In genomic region chr3:128187495-128187894, GRCh38 we compare ENCODE assay signal across 26 cellular contexts.
"Had no signal": no experiment of that assay in that cellular context is flagged by ENCODE, and none has a peak within 500 bp of the region (broad histone marks: within the 10 kb centered on the region; RNA-seq: fewer than 3 reads in every experiment).

No MANE protein-coding gene starts in this region.

- H3K4me3 Mint-ChIP-seq: activated naive CD4-positive, alpha-beta T cell treated with anti-CD3 and anti-CD28 coated beads, Interleukin-2, amount 50 U/mL, for 24 hours; activated T-cell treated with anti-CD3 and anti-CD28 coated beads, Interleukin-2, amount 50 U/mL, for 4 hours; central memory CD8-positive, alpha-beta T cell; immature natural killer cell; T-cell; T-helper 2 cell treated with Interferon-gamma antibody and Interleukin-4, amounts not matched to agents 5 μg/mL and 100 μg/mL, for 36 hours had no signal

- H3K27me3 ChIP-seq: breast epithelium, right lobe of liver, upper lobe of right lung had no signal

- H3K4me3 ChIP-seq: breast epithelium, lower lobe of right lung, mucosa of descending colon, right lobe of liver, skin epidermis, thoracic aorta, upper lobe of right lung had no signal

- H3K4me1 ChIP-seq: breast epithelium, lower lobe of right lung, parathyroid adenoma, right lobe of liver, upper lobe of right lung had no signal

- H3K9me3 Mint-ChIP-seq: activated naive CD4-positive, alpha-beta T cell treated with anti-CD3 and anti-CD28 coated beads, Interleukin-2, amount 50 U/mL, for 24 hours; central memory CD8-positive, alpha-beta T cell; immature natural killer cell; T-cell; T-helper 2 cell treated with Interferon-gamma antibody and Interleukin-4, amounts not matched to agents 5 μg/mL and 100 μg/mL, for 36 hours had no signal

- H3K9ac ChIP-seq: parathyroid adenoma had no signal

- H3K27ac ChIP-seq: breast epithelium, lower lobe of right lung, parathyroid adenoma, right lobe of liver, skin epidermis, thoracic aorta, upper lobe of right lung, VCaP had no signal

- H3K36me3 ChIP-seq: breast epithelium, lower lobe of right lung, right lobe of liver, thoracic aorta, upper lobe of right lung had no signal

- DNase-seq: activated CD4-positive, alpha-beta T cell treated with anti-CD3 and anti-CD28 coated beads, Interleukin-2, amount 50 U/mL, for 1 hour; activated CD8-positive, alpha-beta memory T cell treated with anti-CD3 and anti-CD28 coated beads for 24 hours; activated CD8-positive, alpha-beta memory T cell treated with anti-CD3 and anti-CD28 coated beads, Interleukin-2, amount 50 U/mL, for 4 hours; activated effector memory CD4-positive, alpha-beta T cell treated with Interleukin-2 at 50 U/mL for 16 hours; activated T-cell treated with anti-CD3 and anti-CD28 coated beads, Interleukin-2, amount 50 U/mL, for 4 hours; amniotic stem cell; effector memory CD4-positive, alpha-beta T cell; foreskin melanocyte; immature natural killer cell; lower lobe of right lung; mesendoderm; mucosa of descending colon; nucleus accumbens; right lobe of liver; stimulated activated CD4-positive, alpha-beta T cell treated with anti-CD3 and anti-CD28 coated beads, Interleukin-1b, Interleukin-23, amount 100 ng/mL, for 48 hours; T-cell; upper lobe of right lung had no signal

- H3K27me3 Mint-ChIP-seq: activated naive CD4-positive, alpha-beta T cell treated with anti-CD3 and anti-CD28 coated beads, Interleukin-2, amount 50 U/mL, for 24 hours; central memory CD8-positive, alpha-beta T cell; T-cell had no signal

- ATAC-seq: activated CD4-positive, CD25-positive, alpha-beta regulatory T cell treated with anti-CD3 and anti-CD28 coated beads, Interleukin-2, amount 50 U/mL, for 24 hours; lower lobe of right lung; mucosa of descending colon; T-cell; upper lobe of right lung had no signal

- H3K27ac Mint-ChIP-seq: activated naive CD4-positive, alpha-beta T cell treated with anti-CD3 and anti-CD28 coated beads, Interleukin-2, amount 50 U/mL, for 24 hours; immature natural killer cell; T-cell; T-helper 2 cell treated with Interferon-gamma antibody and Interleukin-4, amounts not matched to agents 5 μg/mL and 100 μg/mL, for 36 hours had no signal

- H3K9me3 ChIP-seq: breast epithelium, lower lobe of right lung, mucosa of descending colon, right lobe of liver, thoracic aorta, upper lobe of right lung had no signal
